Comparison of ENCODE assay signal across 1 cellular context in the genomic region with DNA sequence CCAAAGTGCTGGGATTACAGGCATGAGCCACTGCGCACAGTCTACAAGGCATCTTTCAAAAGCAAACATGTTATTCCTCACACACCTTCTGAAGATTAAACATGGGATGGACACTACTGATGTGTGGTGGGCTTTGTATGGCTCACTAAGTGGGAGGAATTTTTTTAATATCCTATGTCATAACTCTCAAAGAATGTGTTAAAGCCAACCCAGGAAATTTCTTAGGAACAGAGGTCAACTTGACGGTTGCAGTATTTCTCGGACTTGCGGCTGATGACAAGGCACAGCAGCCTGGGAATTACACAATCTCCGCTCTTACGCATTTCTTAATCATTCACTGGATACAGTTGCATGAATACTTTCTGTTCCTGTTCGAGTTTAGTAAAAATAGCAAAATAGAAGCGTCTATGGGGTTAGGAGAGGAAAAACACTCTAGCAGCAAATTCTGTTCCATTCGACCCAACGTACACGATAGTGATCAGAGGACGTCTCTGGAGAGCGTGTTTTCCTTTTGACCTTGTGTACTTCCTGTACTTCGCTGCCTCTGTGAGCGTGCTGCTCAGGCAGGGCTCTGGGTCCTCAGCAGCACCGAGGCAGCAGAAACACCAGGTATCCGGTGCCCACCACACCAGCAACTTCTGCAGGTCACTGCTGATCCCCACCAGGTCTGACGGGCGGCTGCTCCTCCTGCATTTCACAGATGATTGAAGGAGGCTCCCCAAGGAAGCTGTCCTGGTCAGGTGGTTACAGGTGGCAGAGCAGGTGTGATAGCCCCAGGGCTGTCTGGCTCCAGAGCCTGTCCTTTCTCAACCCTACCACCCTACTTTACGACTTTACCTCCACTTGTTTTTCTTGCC.
TF ChIP-seq lines count a peak whose summit lies in the region.

No MANE protein-coding gene starts in this region.

TF ChIP-seq in SK-N-SH treated with all-trans-retinoic acid at 6 μM for 48 hours, 23 proteins besides CTCF, POLR2A, EP300 and RAD21 (continued from another document):
- TF ChIP-seq CREB5 (CRISPR knock-in tag; IDR thresholded peaks at IDR 0.05; ENCODE audit: low read depth) (no peak), SNAI2 (CRISPR knock-in tag; IDR thresholded peaks at IDR 0.05) (no peak), PATZ1 (CRISPR knock-in tag; IDR thresholded peaks at IDR 0.05; ENCODE audit: borderline replicate concordance) (no peak), RARB (CRISPR knock-in tag; IDR thresholded peaks at IDR 0.05) (no peak), GLIS3 (CRISPR knock-in tag; IDR thresholded peaks at IDR 0.05) (no peak), ZFP30 (CRISPR knock-in tag; IDR thresholded peaks at IDR 0.05) (no peak), BACH2 (CRISPR knock-in tag; IDR thresholded peaks at IDR 0.05; ENCODE audit: borderline replicate concordance) (no peak), ZNF565 (CRISPR knock-in tag; conservative IDR thresholded peaks at IDR 0.05; ENCODE audit: low read depth) (no peak), ESRRG (CRISPR knock-in tag; IDR thresholded peaks at IDR 0.05) (no peak)
TF ChIP-seq in SK-N-SH treated with all-trans-retinoic acid at 6 μM for 48 hours: peak in this region for 0.
